In the genomic region with DNA sequence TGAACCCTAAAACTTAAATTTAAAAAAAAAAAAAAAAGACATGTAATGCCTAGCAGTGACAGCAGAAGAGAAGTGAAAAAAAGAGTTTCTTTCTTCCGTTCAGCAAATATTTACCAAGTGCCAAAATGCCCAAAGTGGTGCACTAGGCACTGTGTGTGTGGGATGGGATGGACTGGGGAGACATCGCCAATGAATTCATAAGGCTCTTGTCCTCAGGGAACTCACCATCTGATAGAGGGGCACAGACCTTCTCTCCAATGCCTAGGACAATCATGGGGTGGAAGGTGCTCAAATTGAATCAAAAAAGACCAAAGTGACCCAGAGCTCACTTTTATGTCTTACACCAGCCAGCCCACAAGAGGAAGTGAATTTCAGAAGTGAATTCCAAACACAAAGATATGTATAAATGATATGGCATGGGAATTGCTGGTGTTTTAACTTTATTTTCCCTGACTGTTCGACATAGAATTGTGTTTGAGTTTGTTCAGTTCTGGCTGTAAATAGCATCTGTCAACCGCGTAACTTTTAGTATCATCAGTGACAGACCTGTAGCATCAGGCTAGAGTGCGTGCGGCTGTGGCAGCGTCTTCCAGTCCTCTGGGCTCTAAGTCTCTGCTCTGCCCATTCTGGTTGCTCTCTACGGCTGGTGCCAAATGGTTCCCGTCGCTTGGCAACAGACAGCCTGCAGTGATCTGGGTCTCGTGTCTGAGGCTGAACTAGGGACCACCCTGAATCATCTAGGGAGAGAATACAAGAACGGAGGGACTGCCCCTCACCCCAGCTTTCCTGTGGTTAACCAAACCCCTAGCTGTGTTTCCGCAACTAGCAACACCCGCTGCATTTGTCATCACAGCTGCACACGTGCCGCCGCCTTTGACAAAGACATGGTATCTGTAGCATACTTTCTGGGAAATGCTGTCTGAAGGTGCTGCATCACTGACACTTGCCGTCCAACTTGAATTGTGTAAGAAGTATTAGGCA, we compare ENCODE assay signal across 8 cellular contexts.
A peak's percentile ranks its signal among the peaks of the same experiment; 100 is the strongest.
DNase-seq lines count a peak whose midpoint lies in the region; ATAC-seq and TF ChIP-seq lines count a peak whose summit lies in the region.

No MANE protein-coding gene starts in this region.

- ATAC-seq in GM21515 (IDR thresholded peaks at IDR 0.05; ENCODE audit: unreplicated experiment) = peak; percentile 90

- H3K4me2 ChIP-seq in Karpas-422 (ENCODE audit: low read depth, low read length, poor library complexity, severe bottlenecking) = no peak overlapping the region

- H3K4me3 ChIP-seq in Karpas-422 (ENCODE audit: low read length) = no peak overlapping the region
- peak overlapping the region in 43 of 59 donors; percentile 1 to 57 (median 29) for H3K4me3 ChIP-seq in dorsolateral prefrontal cortex

- H3K36me3 ChIP-seq in Karpas-422 (ENCODE audit: insufficient read depth, low read length) = no peaks in the 10 kb centered on the region

- TF ChIP-seq CTCF in dorsolateral prefrontal cortex (IDR thresholded peaks at IDR 0.05 in 54 of 56, conservative IDR thresholded peaks at IDR 0.05 in 2 of 56; ENCODE audit: low read depth in 1 of 56, partially characterized antibody in 56 of 56) = no peak

- no peak overlapping the region for H3K9ac ChIP-seq in Karpas-422 (ENCODE audit: low read length)

- no peaks in the 10 kb centered on the region for H3K9me2 ChIP-seq in Karpas-422 (replicated peaks; ENCODE audit: insufficient read depth, low read length)

- no peaks in the 10 kb centered on the region for H4K20me1 ChIP-seq in Karpas-422 (ENCODE audit: insufficient read depth, low read depth, low read length)

- H3K4me1 ChIP-seq in Karpas-422 (ENCODE audit: low read length) = no peaks in the 10 kb centered on the region

- no peaks in the 10 kb centered on the region for H3K9me3 ChIP-seq in Karpas-422 (ENCODE audit: low read length)

- H3K27me3 ChIP-seq in Karpas-422 (ENCODE audit: low read length) (no peaks in the 10 kb centered on the region), dorsolateral prefrontal cortex (peaks cover 0 to 11% (median 0%) of the 10 kb centered on the region in 45 donors)

- intact Hi-C loops in dorsolateral prefrontal cortex (cut with DNase I) = no loop called here

- no peak overlapping the region for H2AFZ ChIP-seq in Karpas-422 (ENCODE audit: low read length)

- peak; percentile 67 for DNase-seq in ELR (ENCODE audit: low read depth)
- peak; percentile 14 for DNase-seq in Karpas-422
- peak; percentile 46 to 52 for DNase-seq in activated CD4-positive, alpha-beta T cell treated with anti-CD3 and anti-CD28 coated beads for 24 hours (ENCODE audit: low read depth in 2 of 2)
- peak in 5 of 10 donors; percentile 15 to 44 (median 26) for DNase-seq in dorsolateral prefrontal cortex
- DNase-seq in retina = peak; percentile 62
- DNase-seq in NCI-H1105 (lab: John Stamatoyannopoulos, UW) = no peak
- DNase-seq in NCI-H510A treated with DMSO at 0.1 percent for 48 hours (lab: John Stamatoyannopoulos, UW) = no peak

- no peak overlapping the region for H3K27ac ChIP-seq in Karpas-422 (ENCODE audit: low read length)
- H3K27ac ChIP-seq in dorsolateral prefrontal cortex = peak overlapping the region in 1 of 59 donors; percentile 11

- H3K79me2 ChIP-seq in Karpas-422 (ENCODE audit: low read length) = no peaks in the 10 kb centered on the region

Comparison
In these comparisons a context has a peak if more than half of its experiments do, and no peak if none do; other contexts are left out.
1. DNase-seq: peak in ELR (single experiment), Karpas-422 (single experiment), activated CD4-positive, alpha-beta T cell treated with anti-CD3 and anti-CD28 coated beads for 24 hours (2 of 2) and retina (single experiment); none in NCI-H1105 (single experiment) and NCI-H510A treated with DMSO at 0.1 percent for 48 hours (single experiment).